2 cellular contexts compared by ENCODE assay signal in the genomic region with DNA sequence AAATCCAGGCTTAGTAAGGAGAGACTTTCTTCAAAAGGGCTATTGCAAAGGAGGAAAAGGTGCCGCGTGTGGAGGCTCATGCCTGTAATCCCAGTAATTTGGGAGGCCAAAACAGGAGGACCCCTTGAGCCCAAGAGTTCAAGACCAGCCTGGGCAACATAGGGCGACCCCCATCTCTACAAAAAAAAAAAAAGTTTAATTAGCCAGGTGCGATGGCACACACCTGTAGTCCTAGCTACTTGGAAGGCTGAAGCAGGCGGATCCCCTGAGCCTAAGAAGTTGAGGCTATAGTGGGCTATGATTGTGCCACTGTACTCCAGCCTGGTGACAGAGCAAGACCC.
TF ChIP-seq lines count a peak whose summit lies in the region.

No MANE protein-coding gene starts in this region.

TF ChIP-seq in HEK293, 187 proteins besides CTCF, POLR2A, EP300 and RAD21:
- TF ChIP-seq ZNF324 (tag by site-specific recombination; IDR thresholded peaks at IDR 0.05) (0 out of 2 replicates have a peak, but pooled peaks have one; percentile 46), ZNF23 (tag by site-specific recombination; IDR thresholded peaks at IDR 0.05; ENCODE audit: borderline replicate concordance) (no peak), OSR2 (tag by site-specific recombination; IDR thresholded peaks at IDR 0.05) (no peak), ZNF473 (tag by site-specific recombination; IDR thresholded peaks at IDR 0.05) (no peak), ZBTB8A (tag by site-specific recombination; IDR thresholded peaks at IDR 0.05) (peak; percentile 24; the same call in 1 of the 2 replicates), OVOL3 (tag by site-specific recombination; IDR thresholded peaks at IDR 0.05) (0 out of 2 replicates have a peak, but pooled peaks have one; percentile 17), ZNF335 (tag by site-specific recombination; conservative IDR thresholded peaks at IDR 0.05) (peak; percentile 94), GFI1B (tag by site-specific recombination; IDR thresholded peaks at IDR 0.05) (no peak), KLF9 (tag by site-specific recombination; IDR thresholded peaks at IDR 0.05; ENCODE audit: low read depth) (no peak), SCRT2 (tag by site-specific recombination; IDR thresholded peaks at IDR 0.05) (peak; percentile 49; the same call in 1 of the 2 replicates)
- TF ChIP-seq, protein P1, sequence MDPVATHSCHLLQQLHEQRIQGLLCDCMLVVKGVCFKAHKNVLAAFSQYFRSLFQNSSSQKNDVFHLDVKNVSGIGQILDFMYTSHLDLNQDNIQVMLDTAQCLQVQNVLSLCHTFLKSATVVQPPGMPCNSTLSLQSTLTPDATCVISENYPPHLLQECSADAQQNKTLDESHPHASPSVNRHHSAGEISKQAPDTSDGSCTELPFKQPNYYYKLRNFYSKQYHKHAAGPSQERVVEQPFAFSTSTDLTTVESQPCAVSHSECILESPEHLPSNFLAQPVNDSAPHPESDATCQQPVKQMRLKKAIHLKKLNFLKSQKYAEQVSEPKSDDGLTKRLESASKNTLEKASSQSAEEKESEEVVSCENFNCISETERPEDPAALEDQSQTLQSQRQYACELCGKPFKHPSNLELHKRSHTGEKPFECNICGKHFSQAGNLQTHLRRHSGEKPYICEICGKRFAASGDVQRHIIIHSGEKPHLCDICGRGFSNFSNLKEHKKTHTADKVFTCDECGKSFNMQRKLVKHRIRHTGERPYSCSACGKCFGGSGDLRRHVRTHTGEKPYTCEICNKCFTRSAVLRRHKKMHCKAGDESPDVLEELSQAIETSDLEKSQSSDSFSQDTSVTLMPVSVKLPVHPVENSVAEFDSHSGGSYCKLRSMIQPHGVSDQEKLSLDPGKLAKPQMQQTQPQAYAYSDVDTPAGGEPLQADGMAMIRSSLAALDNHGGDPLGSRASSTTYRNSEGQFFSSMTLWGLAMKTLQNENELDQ (tag by site-specific recombination; IDR thresholded peaks at IDR 0.05; ENCODE audit: low read depth): no peak
- TF ChIP-seq, protein P2, sequence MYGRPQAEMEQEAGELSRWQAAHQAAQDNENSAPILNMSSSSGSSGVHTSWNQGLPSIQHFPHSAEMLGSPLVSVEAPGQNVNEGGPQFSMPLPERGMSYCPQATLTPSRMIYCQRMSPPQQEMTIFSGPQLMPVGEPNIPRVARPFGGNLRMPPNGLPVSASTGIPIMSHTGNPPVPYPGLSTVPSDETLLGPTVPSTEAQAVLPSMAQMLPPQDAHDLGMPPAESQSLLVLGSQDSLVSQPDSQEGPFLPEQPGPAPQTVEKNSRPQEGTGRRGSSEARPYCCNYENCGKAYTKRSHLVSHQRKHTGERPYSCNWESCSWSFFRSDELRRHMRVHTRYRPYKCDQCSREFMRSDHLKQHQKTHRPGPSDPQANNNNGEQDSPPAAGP (tag by site-specific recombination; IDR thresholded peaks at IDR 0.05): peak; percentile 79; the same call in 1 of the 2 replicates
- TF ChIP-seq, protein P3, sequence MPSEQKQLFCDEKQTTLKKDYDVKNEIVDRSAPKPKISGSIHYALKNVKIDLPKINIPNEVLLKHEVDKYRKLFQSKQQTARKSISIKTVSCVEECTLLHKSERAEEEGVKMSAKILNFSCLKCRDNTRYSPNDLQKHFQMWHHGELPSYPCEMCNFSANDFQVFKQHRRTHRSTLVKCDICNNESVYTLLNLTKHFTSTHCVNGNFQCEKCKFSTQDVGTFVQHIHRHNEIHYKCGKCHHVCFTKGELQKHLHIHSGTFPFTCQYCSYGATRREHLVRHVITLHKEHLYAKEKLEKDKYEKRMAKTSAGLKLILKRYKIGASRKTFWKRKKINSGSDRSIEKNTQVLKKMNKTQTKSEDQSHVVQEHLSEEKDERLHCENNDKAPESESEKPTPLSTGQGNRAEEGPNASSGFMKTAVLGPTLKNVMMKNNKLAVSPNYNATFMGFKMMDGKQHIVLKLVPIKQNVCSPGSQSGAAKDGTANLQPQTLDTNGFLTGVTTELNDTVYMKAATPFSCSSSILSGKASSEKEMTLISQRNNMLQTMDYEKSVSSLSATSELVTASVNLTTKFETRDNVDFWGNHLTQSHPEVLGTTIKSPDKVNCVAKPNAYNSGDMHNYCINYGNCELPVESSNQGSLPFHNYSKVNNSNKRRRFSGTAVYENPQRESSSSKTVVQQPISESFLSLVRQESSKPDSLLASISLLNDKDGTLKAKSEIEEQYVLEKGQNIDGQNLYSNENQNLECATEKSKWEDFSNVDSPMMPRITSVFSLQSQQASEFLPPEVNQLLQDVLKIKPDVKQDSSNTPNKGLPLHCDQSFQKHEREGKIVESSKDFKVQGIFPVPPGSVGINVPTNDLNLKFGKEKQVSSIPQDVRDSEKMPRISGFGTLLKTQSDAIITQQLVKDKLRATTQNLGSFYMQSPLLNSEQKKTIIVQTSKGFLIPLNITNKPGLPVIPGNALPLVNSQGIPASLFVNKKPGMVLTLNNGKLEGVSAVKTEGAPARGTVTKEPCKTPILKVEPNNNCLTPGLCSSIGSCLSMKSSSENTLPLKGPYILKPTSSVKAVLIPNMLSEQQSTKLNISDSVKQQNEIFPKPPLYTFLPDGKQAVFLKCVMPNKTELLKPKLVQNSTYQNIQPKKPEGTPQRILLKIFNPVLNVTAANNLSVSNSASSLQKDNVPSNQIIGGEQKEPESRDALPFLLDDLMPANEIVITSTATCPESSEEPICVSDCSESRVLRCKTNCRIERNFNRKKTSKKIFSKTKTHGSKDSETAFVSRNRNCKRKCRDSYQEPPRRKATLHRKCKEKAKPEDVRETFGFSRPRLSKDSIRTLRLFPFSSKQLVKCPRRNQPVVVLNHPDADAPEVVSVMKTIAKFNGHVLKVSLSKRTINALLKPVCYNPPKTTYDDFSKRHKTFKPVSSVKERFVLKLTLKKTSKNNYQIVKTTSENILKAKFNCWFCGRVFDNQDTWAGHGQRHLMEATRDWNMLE (tag by site-specific recombination; conservative IDR thresholded peaks at IDR 0.05; ENCODE audit: low read depth): 0 out of 2 replicates have a peak, but pooled peaks have one; percentile 3

TF ChIP-seq in H1, 55 proteins besides CTCF, POLR2A, EP300 and RAD21:
- no peak for TF ChIP-seq CEBPB (IDR thresholded peaks at IDR 0.05; ENCODE audit: low read depth, low read length)
- TF ChIP-seq CHD1 (IDR thresholded peaks at IDR 0.05; ENCODE audit: low read depth, low read length): no peak
- TF ChIP-seq FOSL1 (IDR thresholded peaks at IDR 0.05; ENCODE audit: insufficient read depth, low read depth, low read length): no peak
- TF ChIP-seq CBX8 (IDR thresholded peaks at IDR 0.05; ENCODE audit: borderline replicate concordance, low read depth, low read length): no peak
- TF ChIP-seq SIRT6 (IDR thresholded peaks at IDR 0.05; ENCODE audit: low read length): no peak
- no peak for TF ChIP-seq JUND (IDR thresholded peaks at IDR 0.05; ENCODE audit: low read length)
- TF ChIP-seq TEAD4 (IDR thresholded peaks at IDR 0.05; ENCODE audit: low read depth, low read length): no peak
- no peak for TF ChIP-seq TAF7 (optimal IDR thresholded peaks at IDR 0.05; ENCODE audit: borderline replicate concordance, low read depth, low read length)
- TF ChIP-seq SIN3A (conservative IDR thresholded peaks at IDR 0.05 in 1 of 2, IDR thresholded peaks at IDR 0.05 in 1 of 2; ENCODE audit: low read depth in 1 of 2, low read length in 2 of 2): no peak
- no peak for TF ChIP-seq BACH1 (IDR thresholded peaks at IDR 0.05; ENCODE audit: low read length)
- no peak for TF ChIP-seq JUN (IDR thresholded peaks at IDR 0.05; ENCODE audit: low read depth, low read length)
- no peak for TF ChIP-seq POU5F1 (IDR thresholded peaks at IDR 0.05; ENCODE audit: low read depth, low read length)
- no peak for TF ChIP-seq TCF12 (IDR thresholded peaks at IDR 0.05; ENCODE audit: low read depth, low read length)
- TF ChIP-seq, protein P4, sequence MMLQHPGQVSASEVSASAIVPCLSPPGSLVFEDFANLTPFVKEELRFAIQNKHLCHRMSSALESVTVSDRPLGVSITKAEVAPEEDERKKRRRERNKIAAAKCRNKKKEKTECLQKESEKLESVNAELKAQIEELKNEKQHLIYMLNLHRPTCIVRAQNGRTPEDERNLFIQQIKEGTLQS (IDR thresholded peaks at IDR 0.05; ENCODE audit: insufficient read depth, low read depth, low read length): no peak
